Comparison of ENCODE assay signal across 10 cellular contexts in genomic region chr16:30715777-30716445, GRCh38. TPM values are rescaled to one million over a fixed set of nuclear protein-coding genes. Genes with fewer than 3 reads are reported as not detected.
DNase-seq lines count a peak whose midpoint lies in the region; ATAC-seq and TF ChIP-seq lines count a peak whose summit lies in the region.
"Had no signal": no experiment of that assay in that cellular context is flagged by ENCODE, and none has a peak within 500 bp of the region (broad histone marks: within the 10 kb centered on the region; RNA-seq: fewer than 3 reads in every experiment).

No MANE protein-coding gene starts in this region.

- intact Hi-C loops in activated CD8-positive, alpha-beta T cell treated with anti-CD3 and anti-CD28 coated beads for 36 hours (cut with micrococcal nuclease), result loop anchor here (10.0 kb wide), 1 partner anchor 49 kb away; the partner anchor contains the start of genes CFAP119 and RNF40

- peaks cover 29% of the 10 kb centered on the region for H3K4me1 Mint-ChIP-seq in activated CD8-positive, alpha-beta T cell treated with anti-CD3 and anti-CD28 coated beads for 36 hours (ENCODE audit: low read depth)

- no peak for TF ChIP-seq CTCF in activated CD8-positive, alpha-beta T cell treated with anti-CD3 and anti-CD28 coated beads for 36 hours (IDR thresholded peaks at IDR 0.05)
- no peak for TF ChIP-seq CTCF in Peyer's patch (IDR thresholded peaks at IDR 0.05)

- no peaks in the 10 kb centered on the region for H3K9me3 Mint-ChIP-seq in activated CD8-positive, alpha-beta T cell treated with anti-CD3 and anti-CD28 coated beads for 36 hours

- peak; percentile 47 to 73 for DNase-seq in Kasumi-1 (lab: John Stamatoyannopoulos, UW)
- peak; percentile 68 for DNase-seq in activated CD8-positive, alpha-beta T cell treated with anti-CD3 and anti-CD28 coated beads for 36 hours
- DNase-seq in germinal center (ENCODE audit: low spot score), result peak; percentile 36
- DNase-seq in stimulated activated CD8-positive, alpha-beta memory T cell treated with anti-CD3 and anti-CD28 coated beads, Interleukin-7, amount 100 ng/mL, for 24 hours (ENCODE audit: low read depth), result peak; percentile 11
- no peak for DNase-seq in NCI-H1092 (lab: John Stamatoyannopoulos, UW)
- DNase-seq in DMS53 treated with DMSO at 0.1 percent for 48 hours (lab: John Stamatoyannopoulos, UW; ENCODE audit: unreplicated experiment), result no peak
- DNase-seq in NCI-H1694 treated with DMSO at 0.1 percent for 48 hours (lab: John Stamatoyannopoulos, UW), result no peak
- no peak for DNase-seq in Peyer's patch
- DNase-seq: NCI-H524 treated with DMSO at 0.1 percent for 48 hours had no signal

- peak overlapping the region in 2 of 4 donors; percentile 25 to 34 for H3K27ac ChIP-seq in Peyer's patch
- H3K27ac ChIP-seq: ovary had no signal

- no peaks in the 10 kb centered on the region for H3K4me1 ChIP-seq in Peyer's patch

- no peaks in the 10 kb centered on the region for H3K9me3 ChIP-seq in Peyer's patch
- H3K9me3 ChIP-seq: ovary had no signal

- H3K36me3 Mint-ChIP-seq in activated CD8-positive, alpha-beta T cell treated with anti-CD3 and anti-CD28 coated beads for 36 hours (ENCODE audit: low read depth), result peaks cover 65% of the 10 kb centered on the region

- CTCF ChIA-PET in activated CD8-positive, alpha-beta T cell treated with anti-CD3 and anti-CD28 coated beads for 36 hours (lab: Charles Lee), result interaction anchor here (1.0 to 2.5 kb wide), 3 partner anchors 9 to 100 kb away, joined by 3 to 6 read pairs (median 3); no protein-coding TSS in a partner anchor

- H3K36me3 ChIP-seq in Peyer's patch, result peaks cover 0 to 100% (median 0%) of the 10 kb centered on the region in 3 donors

- H3K27me3 ChIP-seq in Peyer's patch, result no peaks in the 10 kb centered on the region
- H3K27me3 ChIP-seq: ovary had no signal

- ATAC-seq in activated CD8-positive, alpha-beta T cell treated with anti-CD3 and anti-CD28 coated beads for 36 hours, result peak; percentile 98

- H3K4me3 Mint-ChIP-seq in activated CD8-positive, alpha-beta T cell treated with anti-CD3 and anti-CD28 coated beads for 36 hours, result no peak overlapping the region

- POLR2A ChIA-PET in activated CD8-positive, alpha-beta T cell treated with anti-CD3 and anti-CD28 coated beads for 36 hours (lab: Charles Lee), result interaction anchor here (1.0 to 1.8 kb wide), 5 partner anchors 13 to 89 kb away, joined by 3 to 5 read pairs (median 4); partner anchors contain the start of genes PHKG2 and ZNF629

- H3K27me3 Mint-ChIP-seq in activated CD8-positive, alpha-beta T cell treated with anti-CD3 and anti-CD28 coated beads for 36 hours, result no peaks in the 10 kb centered on the region

- H3K27ac Mint-ChIP-seq in activated CD8-positive, alpha-beta T cell treated with anti-CD3 and anti-CD28 coated beads for 36 hours, result peak overlapping the region; percentile 89

- no peak overlapping the region for H3K4me3 ChIP-seq in Peyer's patch
- H3K4me3 ChIP-seq: ovary had no signal

- no peak for TF ChIP-seq POLR2A in Peyer's patch (IDR thresholded peaks at IDR 0.05)

RNA-seq across cellular contexts. Expression of gene SRCAP, which starts 16.9 kb away (rescaled TPM):
- total RNA-seq in activated CD8-positive, alpha-beta T cell treated with anti-CD3 and anti-CD28 coated beads for 36 hours, result 10 to 100 TPM; 57.2 to 64.7 TPM
- total RNA-seq in Peyer's patch, result 100 to 1,000 TPM in 1 of 4 donors, 10 to 100 TPM in 3; 50.4 to 109 (median 81.8) TPM

RNA-seq across cellular contexts. Expression of gene PHKG2, which starts 32.3 kb away (rescaled TPM):
- 10 to 100 TPM; 27.8 to 30.3 TPM for total RNA-seq in activated CD8-positive, alpha-beta T cell treated with anti-CD3 and anti-CD28 coated beads for 36 hours
- total RNA-seq in Peyer's patch, result 10 to 100 TPM; 38.9 to 94.1 (median 57.7) TPM

RNA-seq across cellular contexts. Expression of gene CFAP119, which starts 46.0 kb away (rescaled TPM):
- 1 to 10 TPM; 3.8 to 3.9 TPM for total RNA-seq in activated CD8-positive, alpha-beta T cell treated with anti-CD3 and anti-CD28 coated beads for 36 hours
- total RNA-seq in Peyer's patch, result 10 to 100 TPM in 1 of 4 donors, 1 to 10 TPM in 3; 2.9 to 17.3 (median 4.2) TPM

RNA-seq across cellular contexts. Expression of gene RNF40, which starts 46.2 kb away (rescaled TPM):
- 10 to 100 TPM; 63.2 to 68.1 TPM for total RNA-seq in activated CD8-positive, alpha-beta T cell treated with anti-CD3 and anti-CD28 coated beads for 36 hours
- total RNA-seq in Peyer's patch, result 100 to 1,000 TPM in 1 of 4 donors, 10 to 100 TPM in 3; 45.0 to 115 (median 73.0) TPM

RNA-seq across cellular contexts. Expression of gene FBRS, which starts 57.7 kb away (rescaled TPM):
- total RNA-seq in activated CD8-positive, alpha-beta T cell treated with anti-CD3 and anti-CD28 coated beads for 36 hours, result 10 to 100 TPM; 80.3 to 85.8 TPM
- total RNA-seq in Peyer's patch, result 100 to 1,000 TPM in 1 of 4 donors, 10 to 100 TPM in 3; 51.2 to 167 (median 72.2) TPM

Comparison
In these comparisons a context has a peak if more than half of its experiments do, and no peak if none do; other contexts are left out.
1. DNase-seq: peak in Kasumi-1 (2 of 2), activated CD8-positive, alpha-beta T cell treated with anti-CD3 and anti-CD28 coated beads for 36 hours (single experiment), germinal center (single experiment) and stimulated activated CD8-positive, alpha-beta memory T cell treated with anti-CD3 and anti-CD28 coated beads, Interleukin-7, amount 100 ng/mL, for 24 hours (single experiment); none in NCI-H1092 (single experiment), DMS53 treated with DMSO at 0.1 percent for 48 hours (single experiment), NCI-H1694 treated with DMSO at 0.1 percent for 48 hours (single experiment) and Peyer's patch (0 of 3).